In the genomic region with DNA sequence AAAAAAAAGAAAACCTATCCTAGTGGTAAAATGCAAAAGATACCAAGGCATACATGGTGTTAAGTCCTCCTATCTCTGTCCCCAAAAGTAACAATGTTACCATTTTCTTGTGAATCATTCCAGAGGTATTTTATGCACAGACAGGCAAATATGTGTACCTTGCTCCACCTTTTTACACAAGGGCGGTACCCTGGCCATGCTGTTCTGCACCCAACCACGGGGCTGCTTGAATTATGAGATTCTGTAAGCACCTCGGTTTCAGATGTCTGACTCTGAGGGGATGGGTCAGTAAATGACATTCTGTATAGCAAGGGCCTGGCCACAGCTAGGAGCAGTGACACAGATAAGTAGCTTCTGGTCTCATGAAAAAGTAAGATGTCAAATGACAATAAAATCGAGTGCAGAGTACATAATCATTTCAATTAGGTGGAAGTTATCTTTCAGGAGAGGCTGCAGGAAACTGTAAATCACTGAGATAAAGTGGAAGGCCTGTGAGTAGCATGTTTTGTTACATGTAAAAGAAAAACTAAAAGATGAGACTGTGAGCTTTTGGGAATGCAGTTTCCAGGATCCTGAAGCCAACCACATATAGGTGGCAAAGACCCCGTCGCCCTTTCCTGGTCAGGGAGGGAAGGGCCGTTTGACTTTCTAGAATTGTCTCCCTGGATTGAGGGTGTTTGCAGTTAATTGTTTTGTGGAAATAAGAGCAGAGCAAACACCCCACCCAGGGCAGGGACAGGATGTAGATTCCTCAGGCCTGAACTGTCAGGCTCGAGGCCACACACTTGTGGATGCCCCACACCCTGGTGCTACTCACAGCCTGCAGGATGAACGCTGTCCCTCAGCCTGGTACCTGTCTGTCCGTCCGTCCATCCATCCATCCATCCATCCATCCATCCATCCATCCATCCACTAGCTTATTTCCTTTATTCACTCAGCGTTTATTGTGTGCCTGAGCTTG, we compare ENCODE assay signal across 1 cellular context.
TF ChIP-seq lines count a peak whose summit lies in the region.

No MANE protein-coding gene starts in this region.

TF ChIP-seq in GM23338, 12 proteins besides CTCF, POLR2A, EP300 and RAD21:
- TF ChIP-seq ZNF331 (CRISPR knock-in tag; IDR thresholded peaks at IDR 0.05; ENCODE audit: low read depth) (no peak), POLR2AphosphoS5 (IDR thresholded peaks at IDR 0.05; ENCODE audit: low read depth) (no peak), EZH2 (IDR thresholded peaks at IDR 0.05; ENCODE audit: low read depth, unreplicated experiment) (no peak), NANOG (IDR thresholded peaks at IDR 0.05; ENCODE audit: borderline replicate concordance) (no peak), STAT1 (IDR thresholded peaks at IDR 0.05; ENCODE audit: unreplicated experiment) (no peak), JUNB (IDR thresholded peaks at IDR 0.05; ENCODE audit: unreplicated experiment) (no peak), ZNF114 (CRISPR knock-in tag; IDR thresholded peaks at IDR 0.05) (no peak), CREB1 (CRISPR knock-in tag; IDR thresholded peaks at IDR 0.05; ENCODE audit: low read depth) (no peak), EZH2phosphoT487 (IDR thresholded peaks at IDR 0.05; ENCODE audit: unreplicated experiment) (no peak)
- TF ChIP-seq, protein P1, sequence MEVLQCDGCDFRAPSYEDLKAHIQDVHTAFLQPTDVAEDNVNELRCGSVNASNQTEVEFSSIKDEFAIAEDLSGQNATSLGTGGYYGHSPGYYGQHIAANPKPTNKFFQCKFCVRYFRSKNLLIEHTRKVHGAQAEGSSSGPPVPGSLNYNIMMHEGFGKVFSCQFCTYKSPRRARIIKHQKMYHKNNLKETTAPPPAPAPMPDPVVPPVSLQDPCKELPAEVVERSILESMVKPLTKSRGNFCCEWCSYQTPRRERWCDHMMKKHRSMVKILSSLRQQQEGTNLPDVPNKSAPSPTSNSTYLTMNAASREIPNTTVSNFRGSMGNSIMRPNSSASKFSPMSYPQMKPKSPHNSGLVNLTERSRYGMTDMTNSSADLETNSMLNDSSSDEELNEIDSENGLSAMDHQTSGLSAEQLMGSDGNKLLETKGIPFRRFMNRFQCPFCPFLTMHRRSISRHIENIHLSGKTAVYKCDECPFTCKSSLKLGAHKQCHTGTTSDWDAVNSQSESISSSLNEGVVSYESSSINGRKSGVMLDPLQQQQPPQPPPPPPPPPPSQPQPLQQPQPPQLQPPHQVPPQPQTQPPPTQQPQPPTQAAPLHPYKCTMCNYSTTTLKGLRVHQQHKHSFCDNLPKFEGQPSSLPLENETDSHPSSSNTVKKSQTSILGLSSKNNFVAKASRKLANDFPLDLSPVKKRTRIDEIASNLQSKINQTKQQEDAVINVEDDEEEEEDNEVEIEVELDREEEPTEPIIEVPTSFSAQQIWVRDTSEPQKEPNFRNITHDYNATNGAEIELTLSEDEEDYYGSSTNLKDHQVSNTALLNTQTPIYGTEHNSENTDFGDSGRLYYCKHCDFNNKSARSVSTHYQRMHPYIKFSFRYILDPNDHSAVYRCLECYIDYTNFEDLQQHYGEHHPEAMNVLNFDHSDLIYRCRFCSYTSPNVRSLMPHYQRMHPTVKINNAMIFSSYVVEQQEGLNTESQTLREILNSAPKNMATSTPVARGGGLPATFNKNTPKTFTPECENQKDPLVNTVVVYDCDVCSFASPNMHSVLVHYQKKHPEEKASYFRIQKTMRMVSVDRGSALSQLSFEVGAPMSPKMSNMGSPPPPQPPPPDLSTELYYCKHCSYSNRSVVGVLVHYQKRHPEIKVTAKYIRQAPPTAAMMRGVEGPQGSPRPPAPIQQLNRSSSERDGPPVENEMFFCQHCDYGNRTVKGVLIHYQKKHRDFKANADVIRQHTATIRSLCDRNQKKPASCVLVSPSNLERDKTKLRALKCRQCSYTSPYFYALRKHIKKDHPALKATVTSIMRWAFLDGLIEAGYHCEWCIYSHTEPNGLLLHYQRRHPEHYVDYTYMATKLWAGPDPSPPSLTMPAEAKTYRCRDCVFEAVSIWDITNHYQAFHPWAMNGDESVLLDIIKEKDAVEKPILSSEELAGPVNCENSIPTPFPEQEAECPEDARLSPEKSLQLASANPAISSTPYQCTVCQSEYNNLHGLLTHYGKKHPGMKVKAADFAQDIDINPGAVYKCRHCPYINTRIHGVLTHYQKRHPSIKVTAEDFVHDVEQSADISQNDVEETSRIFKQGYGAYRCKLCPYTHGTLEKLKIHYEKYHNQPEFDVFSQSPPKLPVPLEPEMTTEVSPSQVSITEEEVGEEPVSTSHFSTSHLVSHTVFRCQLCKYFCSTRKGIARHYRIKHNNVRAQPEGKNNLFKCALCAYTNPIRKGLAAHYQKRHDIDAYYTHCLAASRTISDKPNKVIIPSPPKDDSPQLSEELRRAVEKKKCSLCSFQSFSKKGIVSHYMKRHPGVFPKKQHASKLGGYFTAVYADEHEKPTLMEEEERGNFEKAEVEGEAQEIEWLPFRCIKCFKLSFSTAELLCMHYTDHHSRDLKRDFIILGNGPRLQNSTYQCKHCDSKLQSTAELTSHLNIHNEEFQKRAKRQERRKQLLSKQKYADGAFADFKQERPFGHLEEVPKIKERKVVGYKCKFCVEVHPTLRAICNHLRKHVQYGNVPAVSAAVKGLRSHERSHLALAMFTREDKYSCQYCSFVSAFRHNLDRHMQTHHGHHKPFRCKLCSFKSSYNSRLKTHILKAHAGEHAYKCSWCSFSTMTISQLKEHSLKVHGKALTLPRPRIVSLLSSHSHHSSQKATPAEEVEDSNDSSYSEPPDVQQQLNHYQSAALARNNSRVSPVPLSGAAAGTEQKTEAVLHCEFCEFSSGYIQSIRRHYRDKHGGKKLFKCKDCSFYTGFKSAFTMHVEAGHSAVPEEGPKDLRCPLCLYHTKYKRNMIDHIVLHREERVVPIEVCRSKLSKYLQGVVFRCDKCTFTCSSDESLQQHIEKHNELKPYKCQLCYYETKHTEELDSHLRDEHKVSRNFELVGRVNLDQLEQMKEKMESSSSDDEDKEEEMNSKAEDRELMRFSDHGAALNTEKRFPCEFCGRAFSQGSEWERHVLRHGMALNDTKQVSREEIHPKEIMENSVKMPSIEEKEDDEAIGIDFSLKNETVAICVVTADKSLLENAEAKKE (CRISPR knock-in tag; IDR thresholded peaks at IDR 0.05), result no peak
- TF ChIP-seq, protein P2, sequence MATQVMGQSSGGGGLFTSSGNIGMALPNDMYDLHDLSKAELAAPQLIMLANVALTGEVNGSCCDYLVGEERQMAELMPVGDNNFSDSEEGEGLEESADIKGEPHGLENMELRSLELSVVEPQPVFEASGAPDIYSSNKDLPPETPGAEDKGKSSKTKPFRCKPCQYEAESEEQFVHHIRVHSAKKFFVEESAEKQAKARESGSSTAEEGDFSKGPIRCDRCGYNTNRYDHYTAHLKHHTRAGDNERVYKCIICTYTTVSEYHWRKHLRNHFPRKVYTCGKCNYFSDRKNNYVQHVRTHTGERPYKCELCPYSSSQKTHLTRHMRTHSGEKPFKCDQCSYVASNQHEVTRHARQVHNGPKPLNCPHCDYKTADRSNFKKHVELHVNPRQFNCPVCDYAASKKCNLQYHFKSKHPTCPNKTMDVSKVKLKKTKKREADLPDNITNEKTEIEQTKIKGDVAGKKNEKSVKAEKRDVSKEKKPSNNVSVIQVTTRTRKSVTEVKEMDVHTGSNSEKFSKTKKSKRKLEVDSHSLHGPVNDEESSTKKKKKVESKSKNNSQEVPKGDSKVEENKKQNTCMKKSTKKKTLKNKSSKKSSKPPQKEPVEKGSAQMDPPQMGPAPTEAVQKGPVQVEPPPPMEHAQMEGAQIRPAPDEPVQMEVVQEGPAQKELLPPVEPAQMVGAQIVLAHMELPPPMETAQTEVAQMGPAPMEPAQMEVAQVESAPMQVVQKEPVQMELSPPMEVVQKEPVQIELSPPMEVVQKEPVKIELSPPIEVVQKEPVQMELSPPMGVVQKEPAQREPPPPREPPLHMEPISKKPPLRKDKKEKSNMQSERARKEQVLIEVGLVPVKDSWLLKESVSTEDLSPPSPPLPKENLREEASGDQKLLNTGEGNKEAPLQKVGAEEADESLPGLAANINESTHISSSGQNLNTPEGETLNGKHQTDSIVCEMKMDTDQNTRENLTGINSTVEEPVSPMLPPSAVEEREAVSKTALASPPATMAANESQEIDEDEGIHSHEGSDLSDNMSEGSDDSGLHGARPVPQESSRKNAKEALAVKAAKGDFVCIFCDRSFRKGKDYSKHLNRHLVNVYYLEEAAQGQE (IDR thresholded peaks at IDR 0.05; ENCODE audit: unreplicated experiment), result no peak
- TF ChIP-seq, protein P3, sequence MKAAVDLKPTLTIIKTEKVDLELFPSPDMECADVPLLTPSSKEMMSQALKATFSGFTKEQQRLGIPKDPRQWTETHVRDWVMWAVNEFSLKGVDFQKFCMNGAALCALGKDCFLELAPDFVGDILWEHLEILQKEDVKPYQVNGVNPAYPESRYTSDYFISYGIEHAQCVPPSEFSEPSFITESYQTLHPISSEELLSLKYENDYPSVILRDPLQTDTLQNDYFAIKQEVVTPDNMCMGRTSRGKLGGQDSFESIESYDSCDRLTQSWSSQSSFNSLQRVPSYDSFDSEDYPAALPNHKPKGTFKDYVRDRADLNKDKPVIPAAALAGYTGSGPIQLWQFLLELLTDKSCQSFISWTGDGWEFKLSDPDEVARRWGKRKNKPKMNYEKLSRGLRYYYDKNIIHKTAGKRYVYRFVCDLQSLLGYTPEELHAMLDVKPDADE (IDR thresholded peaks at IDR 0.05), result no peak
